ENCODE assay signal across 1 cellular context in the genomic region with DNA sequence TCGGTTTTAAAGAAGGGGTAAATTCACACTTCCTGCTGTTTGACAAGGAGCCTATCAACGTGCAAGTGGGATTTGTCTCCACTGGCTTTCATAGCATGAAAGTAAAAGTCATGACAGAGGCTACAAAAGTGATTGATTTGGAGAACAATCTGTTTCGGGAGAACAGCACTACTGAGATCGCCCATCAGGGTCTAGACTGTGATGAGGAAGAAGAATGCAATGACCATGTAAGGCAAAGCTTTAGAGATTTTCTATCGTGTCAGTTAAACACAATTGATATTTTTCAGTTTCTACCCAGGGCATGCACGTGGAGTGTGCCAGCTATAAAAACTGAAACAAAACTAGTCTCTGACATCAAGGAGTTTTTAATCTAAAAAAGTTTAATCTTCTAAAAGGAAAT.
TF ChIP-seq lines count a peak whose summit lies in the region.

No MANE protein-coding gene starts in this region.

TF ChIP-seq in IMR-90, 13 proteins besides CTCF, POLR2A, EP300 and RAD21:
- TF ChIP-seq SMC3 (IDR thresholded peaks at IDR 0.05; ENCODE audit: low read depth, low read length): no peak
- no peak for TF ChIP-seq MAZ (IDR thresholded peaks at IDR 0.05; ENCODE audit: borderline replicate concordance, low read depth, low read length)
- TF ChIP-seq NFE2L2 (IDR thresholded peaks at IDR 0.05; ENCODE audit: low read depth, low read length): no peak
- TF ChIP-seq, protein P1, sequence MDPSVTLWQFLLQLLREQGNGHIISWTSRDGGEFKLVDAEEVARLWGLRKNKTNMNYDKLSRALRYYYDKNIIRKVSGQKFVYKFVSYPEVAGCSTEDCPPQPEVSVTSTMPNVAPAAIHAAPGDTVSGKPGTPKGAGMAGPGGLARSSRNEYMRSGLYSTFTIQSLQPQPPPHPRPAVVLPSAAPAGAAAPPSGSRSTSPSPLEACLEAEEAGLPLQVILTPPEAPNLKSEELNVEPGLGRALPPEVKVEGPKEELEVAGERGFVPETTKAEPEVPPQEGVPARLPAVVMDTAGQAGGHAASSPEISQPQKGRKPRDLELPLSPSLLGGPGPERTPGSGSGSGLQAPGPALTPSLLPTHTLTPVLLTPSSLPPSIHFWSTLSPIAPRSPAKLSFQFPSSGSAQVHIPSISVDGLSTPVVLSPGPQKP (IDR thresholded peaks at IDR 0.05; ENCODE audit: borderline replicate concordance, low read depth, low read length): no peak
- no peak for TF ChIP-seq RFX5 (IDR thresholded peaks at IDR 0.05; ENCODE audit: low read depth, low read length)
- no peak for TF ChIP-seq MXI1 (IDR thresholded peaks at IDR 0.05; ENCODE audit: borderline replicate concordance, low read depth, low read length)
- no peak for TF ChIP-seq BHLHE40 (IDR thresholded peaks at IDR 0.05; ENCODE audit: low read depth, low read length)
- no peak for TF ChIP-seq USF2 (IDR thresholded peaks at IDR 0.05; ENCODE audit: low read depth, low read length)
- TF ChIP-seq FOS (IDR thresholded peaks at IDR 0.05; ENCODE audit: low read depth, low read length): no peak
- no peak for TF ChIP-seq CHD1 (IDR thresholded peaks at IDR 0.05; ENCODE audit: low read depth, low read length)
- no peak for TF ChIP-seq RCOR1 (IDR thresholded peaks at IDR 0.05; ENCODE audit: insufficient replicate concordance, low read length)
- no peak for TF ChIP-seq MAFK (IDR thresholded peaks at IDR 0.05; ENCODE audit: low read depth, low read length)
- TF ChIP-seq CEBPB (IDR thresholded peaks at IDR 0.05; ENCODE audit: low read depth, low read length): no peak
TF ChIP-seq in IMR-90: peak in this region for 0.
